19 cellular contexts compared by ENCODE assay signal in genomic region chr9:71690058-71690691, GRCh38.
DNase-seq lines count a peak whose midpoint lies in the region; ATAC-seq, FAIRE-seq and TF ChIP-seq lines count a peak whose summit lies in the region.
"Had no signal": no experiment of that assay in that cellular context is flagged by ENCODE, and none has a peak within 500 bp of the region (broad histone marks: within the 10 kb centered on the region; RNA-seq: fewer than 3 reads in every experiment).

No MANE protein-coding gene starts in this region.

- CTCF ChIA-PET in SK-N-SH (lab: Yijun Ruan, JAX), result interaction anchor here (0.7 to 1.3 kb wide), 2 partner anchors 26 to 956 kb away, joined by 3 to 4 read pairs; no protein-coding TSS in a partner anchor

- H3K27me3 ChIP-seq in SK-N-SH (ENCODE audit: insufficient read depth), result no peaks in the 10 kb centered on the region
- H3K27me3 ChIP-seq in bronchial epithelial cell (ENCODE audit: control insufficient read depth, insufficient read depth, low read length), result no peaks in the 10 kb centered on the region
- H3K27me3 ChIP-seq: cardiac muscle cell, transverse colon had no signal

- H3K4me3 ChIP-seq in SK-N-SH (ENCODE audit: low read depth in 2 of 2, low read length in 1 of 2) (no peak overlapping the region), bronchial epithelial cell (ENCODE audit: low read depth, low read length) (no peak overlapping the region)
- H3K4me3 ChIP-seq: cardiac muscle cell, transverse colon had no signal

- H4K20me1 ChIP-seq in SK-N-SH (ENCODE audit: insufficient read depth), result no peaks in the 10 kb centered on the region

- DNase-seq in SK-N-SH (no peak), RPMI7951 (ENCODE audit: low read depth) (peak; percentile 51), bronchial epithelial cell (ENCODE audit: low read depth) (peak; percentile 28), nephron progenitor cell (no peak), AG20443 (ENCODE audit: low spot score) (no peak), NCI-H1417 (lab: John Stamatoyannopoulos, UW) (no peak), NCI-H2171 treated with DMSO at 0.1 percent for 48 hours (lab: John Stamatoyannopoulos, UW) (no peak)
- DNase-seq: activated B cell treated with CpG ODN at 0.5 μM for 24 hours; C1 segment of cervical spinal cord; DMS79; effector CD8-positive, alpha-beta T cell; left colon; NCI-H774; occipital lobe; transverse colon had no signal

- H3K36me3 ChIP-seq in SK-N-SH (replicated peaks in 1 of 2; ENCODE audit: control insufficient read depth in 1 of 2, insufficient read depth in 2 of 2, low read length in 1 of 2) (peaks cover 0 to 10% of the 10 kb centered on the region in 2 experiments), bronchial epithelial cell (ENCODE audit: control insufficient read depth, insufficient read depth, low read length) (peaks cover 2% of the 10 kb centered on the region)

- 71% methylated on average over 10 of the region's 10 CpGs for WGBS in SK-N-SH (ENCODE audit: low lambda C conversion rate)

- H2AFZ ChIP-seq in SK-N-SH (ENCODE audit: low read depth), result no peak overlapping the region

- no peak overlapping the region for H3K4me3 Mint-ChIP-seq in nephron progenitor cell
- H3K4me3 Mint-ChIP-seq: activated B cell treated with CpG ODN at 0.5 μM for 24 hours had no signal

- no peak for TF ChIP-seq RAD21 in SK-N-SH (IDR thresholded peaks at IDR 0.05; ENCODE audit: low read length)

- H3K4me1 Mint-ChIP-seq in nephron progenitor cell, result peaks cover 14% of the 10 kb centered on the region

- FAIRE-seq in bronchial epithelial cell (lab: Jason Lieb, UNC), result no peak
- FAIRE-seq: RCC 7860 had no signal

- no peaks in the 10 kb centered on the region for H3K79me2 ChIP-seq in SK-N-SH (ENCODE audit: insufficient read depth)

- no peaks in the 10 kb centered on the region for H3K4me1 ChIP-seq in SK-N-SH (ENCODE audit: control insufficient read depth in 1 of 2, insufficient read depth in 2 of 2, low read depth in 1 of 2, low read length in 1 of 2)

- no peak for TF ChIP-seq CTCF in SK-N-SH (IDR thresholded peaks at IDR 0.05)
- TF ChIP-seq CTCF in bronchial epithelial cell (IDR thresholded peaks at IDR 0.05; ENCODE audit: insufficient read depth, low read length, severe bottlenecking), result no peak
- TF ChIP-seq CTCF in nephron progenitor cell (IDR thresholded peaks at IDR 0.05), result no peak

- no peak overlapping the region for H3K27ac ChIP-seq in SK-N-SH (ENCODE audit: low read depth in 2 of 2, low read length in 1 of 2)
- H3K27ac ChIP-seq: 22Rv1, cardiac muscle cell, transverse colon had no signal

- H3K9me2 ChIP-seq in SK-N-SH, result no peaks in the 10 kb centered on the region

- no peak overlapping the region for H3K4me2 ChIP-seq in SK-N-SH

- no peaks in the 10 kb centered on the region for H3F3A ChIP-seq in SK-N-SH (replicated peaks; ENCODE audit: insufficient read depth)

- H3K9me3 Mint-ChIP-seq in nephron progenitor cell, result peaks cover 3% of the 10 kb centered on the region
- H3K9me3 Mint-ChIP-seq: activated B cell treated with CpG ODN at 0.5 μM for 24 hours had no signal

- peaks cover 74% of the 10 kb centered on the region for H3K36me3 Mint-ChIP-seq in nephron progenitor cell (ENCODE audit: low read depth)

- no peak for ATAC-seq in SK-N-SH treated with all-trans-retinoic acid at 6 μM for 48 hours

- TF ChIP-seq EP300 in SK-N-SH (IDR thresholded peaks at IDR 0.05; ENCODE audit: borderline replicate concordance in 1 of 2, low read depth in 1 of 2, low read length in 1 of 2), result no peak

- H3K27me3 Mint-ChIP-seq in nephron progenitor cell (ENCODE audit: low read depth, poor library complexity), result no peaks in the 10 kb centered on the region
- H3K27me3 Mint-ChIP-seq: activated B cell treated with CpG ODN at 0.5 μM for 24 hours had no signal

- no peak overlapping the region for H3K9ac ChIP-seq in SK-N-SH

- no peaks in the 10 kb centered on the region for H3K9me3 ChIP-seq in SK-N-SH
- H3K9me3 ChIP-seq: transverse colon had no signal

- POLR2A ChIA-PET in SK-N-SH (lab: Yijun Ruan, JAX), result no interaction called here

- peak overlapping the region; percentile 88 for H3K27ac Mint-ChIP-seq in nephron progenitor cell
- H3K27ac Mint-ChIP-seq: activated B cell treated with CpG ODN at 0.5 μM for 24 hours had no signal

TF ChIP-seq in SK-N-SH, 30 proteins besides CTCF, POLR2A, EP300 and RAD21:
- TF ChIP-seq SMC3 (IDR thresholded peaks at IDR 0.05; ENCODE audit: low read depth, low read length) (no peak), FOSL2 (IDR thresholded peaks at IDR 0.05; ENCODE audit: borderline replicate concordance, low read depth) (0 out of 2 replicates have a peak, but pooled peaks have one; percentile 29)
TF ChIP-seq in SK-N-SH: peak in this region for 1.

TF ChIP-seq in SK-N-SH treated with all-trans-retinoic acid at 6 μM for 48 hours, 23 proteins besides CTCF, POLR2A, EP300 and RAD21:
- no peak for TF ChIP-seq ZNF70 (CRISPR knock-in tag; IDR thresholded peaks at IDR 0.05)
- no peak for TF ChIP-seq ARNTL (CRISPR knock-in tag; IDR thresholded peaks at IDR 0.05; ENCODE audit: borderline replicate concordance, low read depth)
- TF ChIP-seq CSDC2 (CRISPR knock-in tag; IDR thresholded peaks at IDR 0.05), result no peak
- TF ChIP-seq ZNF8 (CRISPR knock-in tag; IDR thresholded peaks at IDR 0.05), result no peak
- no peak for TF ChIP-seq TSHZ2 (CRISPR knock-in tag; IDR thresholded peaks at IDR 0.05)
- no peak for TF ChIP-seq POU6F1 (CRISPR knock-in tag; IDR thresholded peaks at IDR 0.05; ENCODE audit: borderline replicate concordance, low read depth)
- TF ChIP-seq ZNF565 (CRISPR knock-in tag; conservative IDR thresholded peaks at IDR 0.05; ENCODE audit: low read depth), result no peak
- TF ChIP-seq OSR1 (CRISPR knock-in tag; IDR thresholded peaks at IDR 0.05), result no peak
- no peak for TF ChIP-seq GLIS3 (CRISPR knock-in tag; IDR thresholded peaks at IDR 0.05)
TF ChIP-seq in SK-N-SH treated with all-trans-retinoic acid at 6 μM for 48 hours: peak in this region for 0.

Comparison
In these comparisons a context has a peak if more than half of its experiments do, and no peak if none do; other contexts are left out.
1. DNase-seq: peak in RPMI7951 (single experiment) and bronchial epithelial cell (single experiment); none in SK-N-SH (single experiment), nephron progenitor cell (single experiment), AG20443 (single experiment), NCI-H1417 (0 of 3) and NCI-H2171 treated with DMSO at 0.1 percent for 48 hours (single experiment).